Comparison of ENCODE assay signal across 8 cellular contexts in the genomic region with DNA sequence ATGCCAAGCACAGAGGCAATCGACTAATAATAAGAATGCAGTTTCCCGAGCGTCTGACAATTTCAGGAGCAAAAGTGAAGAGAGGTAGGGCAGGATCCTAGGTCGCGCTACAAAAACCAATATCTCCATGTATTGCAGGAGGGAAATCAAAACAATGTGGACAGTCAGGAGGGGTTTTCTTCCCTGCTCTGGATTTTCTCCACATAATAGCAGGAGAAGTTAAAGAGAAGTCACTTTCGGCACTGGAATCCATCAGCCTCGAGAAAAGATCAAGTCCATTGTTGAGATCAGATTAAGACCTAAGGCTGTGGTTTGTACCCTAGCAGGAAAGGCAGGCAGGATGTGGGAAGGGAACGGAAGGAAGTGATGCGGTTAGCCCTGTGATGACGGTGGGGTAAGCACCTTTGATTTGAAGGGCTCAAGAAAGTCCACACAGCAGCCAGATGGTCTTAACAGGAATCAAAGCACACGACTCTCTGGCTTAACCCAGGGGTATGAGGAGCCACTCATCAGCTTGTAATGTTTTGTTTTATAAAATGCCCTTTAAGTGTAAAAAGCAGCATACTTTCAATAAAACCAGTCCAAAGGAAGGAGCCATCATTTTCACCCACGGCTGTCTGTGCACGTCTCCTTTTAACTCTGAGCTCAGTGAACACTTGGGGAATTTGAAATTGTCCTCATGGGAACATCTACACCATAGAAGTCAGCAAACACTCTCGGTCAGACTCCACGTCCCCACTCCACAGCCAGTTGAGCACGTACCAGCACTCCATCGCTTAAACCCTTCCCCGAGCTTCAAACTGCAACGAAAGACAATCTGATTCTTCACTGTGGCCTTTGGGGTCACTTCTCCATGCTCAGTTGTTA. TPM values are rescaled to one million over a fixed set of nuclear protein-coding genes. Genes with fewer than 3 reads are reported as not detected.
DNase-seq lines count a peak whose midpoint lies in the region; ATAC-seq and TF ChIP-seq lines count a peak whose summit lies in the region.

No MANE protein-coding gene starts in this region.

- no peaks in the 10 kb centered on the region for H3K9me2 ChIP-seq in OCI-LY7 (ENCODE audit: insufficient read depth, low read length)

- H3K27ac ChIP-seq in OCI-LY7 (ENCODE audit: low read depth, low read length, poor library complexity, severe bottlenecking): peak overlapping the region; percentile 37
- peak overlapping the region; percentile 77 to 89 for H3K27ac ChIP-seq in left lung

- H3K79me2 ChIP-seq in OCI-LY7 (ENCODE audit: insufficient read depth, low read depth, low read length): no peaks in the 10 kb centered on the region

- peak overlapping the region; percentile 64 for H3K4me2 ChIP-seq in OCI-LY7 (ENCODE audit: low read length)

- no peaks in the 10 kb centered on the region for H3K36me3 ChIP-seq in OCI-LY7 (ENCODE audit: insufficient read depth, low read length)
- no peaks in the 10 kb centered on the region for H3K36me3 ChIP-seq in left lung

- H3K9me3 ChIP-seq in OCI-LY7 (ENCODE audit: low read length) (no peaks in the 10 kb centered on the region), left lung (peaks cover 0 to 3% of the 10 kb centered on the region in 2 donors)

- peak overlapping the region; percentile 7 for H3K4me3 ChIP-seq in OCI-LY7 (ENCODE audit: low read depth, low read length, poor library complexity, severe bottlenecking)
- peak overlapping the region in 1 of 2 donors; percentile 13 for H3K4me3 ChIP-seq in left lung

- peak overlapping the region; percentile 72 for H3K4me3 Mint-ChIP-seq in stimulated activated effector memory CD8-positive, alpha-beta T cell treated with anti-CD3 and anti-CD28 coated beads, Interleukin-12 subunit alpha, Interleukin-12 subunit beta, amount 100 ng/mL, for 72 hours

- CTCF ChIA-PET in OCI-LY7 (lab: Charles Lee; ENCODE audit: unreplicated experiment): no interaction called here

- no peaks in the 10 kb centered on the region for H3K9me3 Mint-ChIP-seq in stimulated activated effector memory CD8-positive, alpha-beta T cell treated with anti-CD3 and anti-CD28 coated beads, Interleukin-12 subunit alpha, Interleukin-12 subunit beta, amount 100 ng/mL, for 72 hours

- ATAC-seq in GM18498 (IDR thresholded peaks at IDR 0.05; ENCODE audit: unreplicated experiment) (peak; percentile 99), HG02623 (IDR thresholded peaks at IDR 0.05; ENCODE audit: unreplicated experiment) (peak; percentile 94), left lung (peak; percentile 69)
- ATAC-seq in stimulated activated effector memory CD8-positive, alpha-beta T cell treated with anti-CD3 and anti-CD28 coated beads, Interleukin-12 subunit alpha, Interleukin-12 subunit beta, amount 100 ng/mL, for 72 hours: peak; percentile 95

- intact Hi-C loops in OCI-LY7 (cut with micrococcal nuclease; ENCODE audit: unreplicated experiment): loop anchor here (10.0 kb wide), 1 partner anchor 164 kb away; no protein-coding TSS in a partner anchor
- intact Hi-C loops in left lung (cut with DNase I): no loop called here

- H3K27me3 ChIP-seq in left lung: no peaks in the 10 kb centered on the region

- POLR2A ChIA-PET in OCI-LY7 (lab: Charles Lee): interaction anchor here (0.5 to 1.1 kb wide), 6 partner anchors 14 to 1243 kb away, joined by 3 to 4 read pairs (median 3); no protein-coding TSS in a partner anchor

- DNase-seq in OCI-LY7 (ENCODE audit: low spot score) (peak; percentile 80), left lung (peak in 1 of 2 donors; percentile 53), NCI-H526 (lab: John Stamatoyannopoulos, UW) (no peak), middle frontal gyrus (ENCODE audit: extremely low spot score, low spot score) (no peak)
- peak; percentile 92 for DNase-seq in activated effector memory CD4-positive, alpha-beta T cell treated with anti-CD3 and anti-CD28 coated beads, Interleukin-2, amount 50 U/mL, for 16 hours
- peak; percentile 51 to 87 for DNase-seq in stimulated activated effector memory CD8-positive, alpha-beta T cell treated with anti-CD3 and anti-CD28 coated beads, Interleukin-12 subunit alpha, Interleukin-12 subunit beta, amount 100 ng/mL, for 72 hours (ENCODE audit: low spot score in 2 of 2)

- H2AFZ ChIP-seq in OCI-LY7 (ENCODE audit: low read length): peak overlapping the region; percentile 32; the same call in 1 of the 2 replicates

- peaks cover 7% of the 10 kb centered on the region for H3K36me3 Mint-ChIP-seq in stimulated activated effector memory CD8-positive, alpha-beta T cell treated with anti-CD3 and anti-CD28 coated beads, Interleukin-12 subunit alpha, Interleukin-12 subunit beta, amount 100 ng/mL, for 72 hours

- TF ChIP-seq CTCF in OCI-LY7 (conservative IDR thresholded peaks at IDR 0.05; ENCODE audit: low read length) (no peak), left lung (IDR thresholded peaks at IDR 0.05) (no peak)

- H3K4me1 ChIP-seq in OCI-LY7 (ENCODE audit: insufficient read depth, low read length, poor library complexity, severe bottlenecking) (peaks cover 17% of the 10 kb centered on the region), left lung (peaks cover 0 to 38% of the 10 kb centered on the region in 2 donors)

- BruUV-seq in OCI-LY7 (replicated peaks; lab: Mats Ljungman, UMichigan): no TSS peak

- peaks cover 76% of the 10 kb centered on the region for H3K4me1 Mint-ChIP-seq in stimulated activated effector memory CD8-positive, alpha-beta T cell treated with anti-CD3 and anti-CD28 coated beads, Interleukin-12 subunit alpha, Interleukin-12 subunit beta, amount 100 ng/mL, for 72 hours

- no peaks in the 10 kb centered on the region for H4K20me1 ChIP-seq in OCI-LY7 (ENCODE audit: insufficient read depth, low read length)

- H3K27ac Mint-ChIP-seq in stimulated activated effector memory CD8-positive, alpha-beta T cell treated with anti-CD3 and anti-CD28 coated beads, Interleukin-12 subunit alpha, Interleukin-12 subunit beta, amount 100 ng/mL, for 72 hours: peak overlapping the region; percentile 87

RNA-seq across cellular contexts. Expression of gene AKTIP, which starts 15.8 kb away (rescaled TPM):
- 12.4 and 12.7 TPM in 2 replicates for total RNA-seq in OCI-LY7 (2014; rRNA removed; shearing (Covaris generic))
- total RNA-seq in OCI-LY7 (2022): 17.9 and 18.7 TPM in 2 replicates
- total RNA-seq in left lung: 10 to 100 TPM; 36.9 to 43.5 TPM

Comparison
In these comparisons a context has a peak if more than half of its experiments do, and no peak if none do; other contexts are left out.
1. DNase-seq: peak in OCI-LY7 (single experiment), activated effector memory CD4-positive, alpha-beta T cell treated with anti-CD3 and anti-CD28 coated beads, Interleukin-2, amount 50 U/mL, for 16 hours (single experiment) and stimulated activated effector memory CD8-positive, alpha-beta T cell treated with anti-CD3 and anti-CD28 coated beads, Interleukin-12 subunit alpha, Interleukin-12 subunit beta, amount 100 ng/mL, for 72 hours (2 of 2); none in NCI-H526 (0 of 2) and middle frontal gyrus (single experiment).
2. Peak in every context shown above with its lines, with median percentiles within 50 percentile points of each other: ATAC-seq.